ENCODE assay signal across 8 cellular contexts in the genomic region with DNA sequence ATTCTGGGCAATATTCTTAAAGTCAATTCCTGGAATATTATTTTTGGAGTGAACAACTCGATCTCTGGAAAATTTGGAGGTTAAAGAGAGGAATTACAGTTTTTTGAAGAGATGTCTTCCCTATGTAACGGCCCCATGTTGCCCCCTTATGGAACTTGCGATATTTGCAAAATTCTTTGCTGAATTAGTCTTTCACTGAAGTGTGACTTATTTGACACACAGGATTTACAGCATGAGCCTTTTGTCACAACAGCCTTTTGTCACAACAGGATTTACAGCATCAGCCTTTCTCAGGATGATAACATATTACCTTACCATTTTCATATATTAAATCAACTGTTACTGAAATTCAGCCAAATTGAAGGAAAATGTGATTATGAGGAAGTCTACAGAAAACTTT. TPM values are rescaled to one million over a fixed set of nuclear protein-coding genes. Genes with fewer than 3 reads are reported as not detected.
DNase-seq lines count a peak whose midpoint lies in the region; ATAC-seq and TF ChIP-seq lines count a peak whose summit lies in the region.

No MANE protein-coding gene starts in this region.

- DNase-seq in BE2C (peak; percentile 49), MG63 (peak; percentile 26), SJCRH30 (peak; percentile 12 to 63), endodermal cell (peak; percentile 66), neural crest cell (ENCODE audit: low read depth, low spot score) (peak; percentile 16), NK-92 (lab: John Stamatoyannopoulos, UW; ENCODE audit: unreplicated experiment) (no peak), occipital lobe (lab: John Stamatoyannopoulos, UW) (no peak)

- H3K36me3 ChIP-seq in BE2C (no peaks in the 10 kb centered on the region), MG63 (no peaks in the 10 kb centered on the region), SJCRH30 (no peaks in the 10 kb centered on the region), endodermal cell (ENCODE audit: control insufficient read depth, insufficient read depth, low read length) (no peaks in the 10 kb centered on the region)

- H3K4me1 Mint-ChIP-seq in endodermal cell (peaks cover 12% of the 10 kb centered on the region), neural crest cell (peaks cover 5% of the 10 kb centered on the region)

- H3K27me3 Mint-ChIP-seq in endodermal cell (ENCODE audit: insufficient read depth) (no peaks in the 10 kb centered on the region), neural crest cell (ENCODE audit: low read depth) (no peaks in the 10 kb centered on the region)

- H3K4me3 ChIP-seq in BE2C (ENCODE audit: low read depth, low read length) = no peak overlapping the region
- H3K4me3 ChIP-seq in MG63 = no peak overlapping the region
- H3K4me3 ChIP-seq in SJCRH30 = no peak overlapping the region
- no peak overlapping the region for H3K4me3 ChIP-seq in endodermal cell (ENCODE audit: low read length)

- H3K9me3 ChIP-seq in BE2C (no peaks in the 10 kb centered on the region), MG63 (no peaks in the 10 kb centered on the region), SJCRH30 (replicated peaks) (no peaks in the 10 kb centered on the region), endodermal cell (ENCODE audit: control insufficient read depth, low read length) (no peaks in the 10 kb centered on the region)

- H3K36me3 Mint-ChIP-seq in endodermal cell (ENCODE audit: low read depth) = no peaks in the 10 kb centered on the region
- no peaks in the 10 kb centered on the region for H3K36me3 Mint-ChIP-seq in neural crest cell (ENCODE audit: low read depth)

- TF ChIP-seq CTCF in BE2C (IDR thresholded peaks at IDR 0.05; ENCODE audit: low read depth, low read length) (peak; percentile 73), endodermal cell (conservative IDR thresholded peaks at IDR 0.05) (peak; percentile 73), neural crest cell (conservative IDR thresholded peaks at IDR 0.05) (peak; percentile 74)

- H3K4me3 Mint-ChIP-seq in endodermal cell = no peak overlapping the region
- H3K4me3 Mint-ChIP-seq in neural crest cell = no peak overlapping the region

- ATAC-seq in GM18517 (IDR thresholded peaks at IDR 0.05; ENCODE audit: unreplicated experiment) = peak; percentile 52

- no peaks in the 10 kb centered on the region for H3K27me3 ChIP-seq in BE2C
- H3K27me3 ChIP-seq in MG63 = no peaks in the 10 kb centered on the region
- no peaks in the 10 kb centered on the region for H3K27me3 ChIP-seq in SJCRH30
- no peaks in the 10 kb centered on the region for H3K27me3 ChIP-seq in endodermal cell (ENCODE audit: control insufficient read depth, insufficient read depth, low read length, poor library complexity, severe bottlenecking)

- H3K4me1 ChIP-seq in BE2C (no peaks in the 10 kb centered on the region), SJCRH30 (no peaks in the 10 kb centered on the region), endodermal cell (ENCODE audit: control insufficient read depth, insufficient read depth, low read length) (no peaks in the 10 kb centered on the region)

- H3K27ac Mint-ChIP-seq in endodermal cell (no peak overlapping the region), neural crest cell (ENCODE audit: unreplicated experiment) (no peak overlapping the region)

- H3K27ac ChIP-seq in SJCRH30 (no peak overlapping the region), endodermal cell (ENCODE audit: low read depth, low read length) (no peak overlapping the region)

- no peak overlapping the region for H3K9ac ChIP-seq in endodermal cell (ENCODE audit: extremely low read depth, low read length, poor library complexity, severe bottlenecking)

- 60 to 63% methylated on average over 3 of the region's 3 CpGs for WGBS in endodermal cell (ENCODE audit: insufficient coverage in 1 of 2, insufficient read length in 1 of 2), 2 experiments

- H3K9me3 Mint-ChIP-seq in endodermal cell = no peaks in the 10 kb centered on the region
- H3K9me3 Mint-ChIP-seq in neural crest cell = no peaks in the 10 kb centered on the region

RNA-seq across cellular contexts. Expression of gene SPTSSB, which starts 37.8 kb away (rescaled TPM):
- not detected for polyA plus RNA-seq in BE2C (2012; ENCODE audit: insufficient read depth, insufficient read length, low read depth)
- not detected in 2 replicates for total RNA-seq in MG63 (2014; rRNA removed; shearing (Covaris generic); ENCODE audit: low replicate concordance)
- 0.12 and 0.18 TPM in 2 replicates for total RNA-seq in SJCRH30 (2014; rRNA removed; shearing (Covaris generic))
- 1 to 10 TPM in 1 of 2 donors, under 1 TPM in 1; 0.64 to 2.3 TPM for total RNA-seq in endodermal cell
- 3.1 TPM for polyA plus RNA-seq in endodermal cell (2013, experiment 1 of 2)
- 0.70 TPM for polyA plus RNA-seq in endodermal cell (2013, experiment 2 of 2)
- 0.20 and 0.42 TPM in 2 replicates for total RNA-seq in neural crest cell
- 3.6 TPM for total RNA-seq in occipital lobe

Comparison
In these comparisons a context has a peak if more than half of its experiments do, and no peak if none do; other contexts are left out.
1. DNase-seq: peak in BE2C (single experiment), MG63 (single experiment), SJCRH30 (2 of 2), endodermal cell (single experiment) and neural crest cell (single experiment); none in NK-92 (single experiment) and occipital lobe (single experiment).
2. Peak in every context shown above with its lines, with median percentiles within 50 percentile points of each other: CTCF ChIP-seq.